ENCODE assay signal across 10 cellular contexts in the genomic region with DNA sequence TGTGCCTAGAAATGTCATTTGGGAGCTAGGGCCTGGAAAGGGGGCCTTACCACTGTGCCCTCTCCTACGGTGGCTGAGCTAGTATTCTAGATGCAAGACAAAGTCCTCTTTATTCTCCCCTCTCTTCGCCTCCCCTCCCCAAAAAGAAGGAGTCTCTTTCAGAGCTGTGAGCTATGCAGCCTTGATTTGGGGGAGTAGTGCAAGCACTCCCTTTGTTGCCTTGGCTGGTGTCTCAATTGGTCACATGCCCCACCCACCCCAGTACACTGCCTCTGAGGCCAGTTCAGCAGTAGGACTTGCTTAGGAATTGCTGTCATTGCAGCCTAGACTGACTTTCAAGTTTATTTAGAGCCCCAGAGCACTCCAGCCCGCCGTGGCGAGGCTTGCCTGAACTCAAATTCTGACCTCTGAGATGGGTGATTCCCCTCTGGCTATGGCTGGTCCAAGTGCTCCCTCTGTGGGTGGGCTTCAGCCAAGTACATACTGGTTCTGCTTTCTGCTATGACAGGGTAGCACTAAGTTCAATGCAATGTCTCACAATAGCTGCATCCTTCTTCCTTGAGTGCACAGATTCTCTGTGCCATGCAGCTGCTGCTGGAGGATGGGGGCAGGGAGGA. TPM values are rescaled to one million over a fixed set of nuclear protein-coding genes. Genes with fewer than 3 reads are reported as not detected.
A peak's percentile ranks its signal among the peaks of the same experiment; 100 is the strongest.
DNase-seq lines count a peak whose midpoint lies in the region; ATAC-seq lines count a peak whose summit lies in the region.
"Had no signal": no experiment of that assay in that cellular context is flagged by ENCODE, and none has a peak within 500 bp of the region (broad histone marks: within the 10 kb centered on the region; RNA-seq: fewer than 3 reads in every experiment).

No MANE protein-coding gene starts in this region.

- no peak overlapping the region for H4K8ac ChIP-seq in mesendoderm (ENCODE audit: low read depth, low read length)

- H3K9me3 ChIP-seq in MG63, result no peaks in the 10 kb centered on the region
- H3K9me3 ChIP-seq: neutrophil had no signal

- H2BK15ac ChIP-seq in mesendoderm (replicated peaks; ENCODE audit: low read depth), result no peak overlapping the region

- no peak overlapping the region for H3K56ac ChIP-seq in mesendoderm (ENCODE audit: low read length)

- ATAC-seq in GM21526 (IDR thresholded peaks at IDR 0.05; ENCODE audit: low FRiP score, unreplicated experiment) (peak; percentile 94), HG03565 (IDR thresholded peaks at IDR 0.05; ENCODE audit: unreplicated experiment) (peak; percentile 96)

- H3K9ac ChIP-seq in mesendoderm (ENCODE audit: low read length), result no peak overlapping the region

- H3K4me3 ChIP-seq in mesendoderm (ENCODE audit: low read length), result no peak overlapping the region
- no peak overlapping the region for H3K4me3 ChIP-seq in MG63

- no peak overlapping the region for H2AK5ac ChIP-seq in mesendoderm (ENCODE audit: low read length)

- H3K27ac ChIP-seq in mesendoderm (ENCODE audit: low read depth, low read length), result no peak overlapping the region
- H3K27ac ChIP-seq: C4-2B, neutrophil had no signal

- H3K79me2 ChIP-seq in mesendoderm (ENCODE audit: control insufficient read depth, insufficient read depth, low read length), result no peaks in the 10 kb centered on the region

- H3K23ac ChIP-seq in mesendoderm (ENCODE audit: low read length), result no peak overlapping the region

- no peak overlapping the region for H2BK120ac ChIP-seq in mesendoderm (ENCODE audit: low read depth, low read length)

- no peaks in the 10 kb centered on the region for H3K36me3 ChIP-seq in mesendoderm (ENCODE audit: control insufficient read depth, insufficient read depth, low read length)
- no peaks in the 10 kb centered on the region for H3K36me3 ChIP-seq in MG63
- H3K36me3 ChIP-seq: neutrophil had no signal

- WGBS in mesendoderm (ENCODE audit: extremely low coverage, insufficient coverage, low lambda C conversion rate), result no CpG with 5 or more reads among the region's 5 CpGs

- H3K4me2 ChIP-seq in mesendoderm (ENCODE audit: low read length), result no peak overlapping the region

- no peaks in the 10 kb centered on the region for H3K79me1 ChIP-seq in mesendoderm (ENCODE audit: low read length)

- H3K4me1 ChIP-seq in mesendoderm (ENCODE audit: control insufficient read depth, low read depth, low read length), result no peaks in the 10 kb centered on the region

- H2BK5ac ChIP-seq in mesendoderm (ENCODE audit: low read length), result no peak overlapping the region

- H3K18ac ChIP-seq in mesendoderm (ENCODE audit: low read length), result no peak overlapping the region

- no peaks in the 10 kb centered on the region for H3K27me3 ChIP-seq in mesendoderm (ENCODE audit: insufficient read depth, low read length, poor library complexity)
- H3K27me3 ChIP-seq in MG63, result no peaks in the 10 kb centered on the region

- no peak overlapping the region for H3K4ac ChIP-seq in mesendoderm (ENCODE audit: low read depth, low read length)

- H4K5ac ChIP-seq in mesendoderm (ENCODE audit: low read length), result no peak overlapping the region

- DNase-seq in SIG-M5 treated with dmso at 0.1 percent for 504 hours (lab: John Stamatoyannopoulos, UW; ENCODE audit: unreplicated experiment) (peak; percentile 43), SIG-M5 (lab: John Stamatoyannopoulos, UW) (no peak), activated T-cell treated with anti-CD3 and anti-CD28 coated beads for 48 hours (ENCODE audit: low read depth) (peak; percentile 19), mesendoderm (peak; percentile 73), mesenteric fat pad (ENCODE audit: low spot score) (no peak), MG63 (no peak)

RNA-seq across cellular contexts. Expression of a gene that starts 37.0 kb away (rescaled TPM):
- polyA plus RNA-seq in mesendoderm (2013, experiment 1 of 2), result 9.6 TPM
- polyA plus RNA-seq in mesendoderm (2013, experiment 2 of 2), result 9.3 TPM
- total RNA-seq in mesenteric fat pad, result 12.7 TPM
- total RNA-seq in MG63 (2014; rRNA removed; shearing (Covaris generic); ENCODE audit: low replicate concordance), result 4.2 and 11.5 TPM in 2 replicates

Comparison
In these comparisons a context has a peak if more than half of its experiments do, and no peak if none do; other contexts are left out.
1. DNase-seq: peak in SIG-M5 treated with dmso at 0.1 percent for 504 hours (single experiment), activated T-cell treated with anti-CD3 and anti-CD28 coated beads for 48 hours (single experiment) and mesendoderm (single experiment); none in SIG-M5 (single experiment), mesenteric fat pad (single experiment) and MG63 (single experiment).